In genomic region chr16:89923640-89924297, GRCh38 we compare ENCODE assay signal across 8 cellular contexts. TPM values are rescaled to one million over a fixed set of nuclear protein-coding genes. Genes with fewer than 3 reads are reported as not detected.
DNase-seq lines count a peak whose midpoint lies in the region; ATAC-seq and TF ChIP-seq lines count a peak whose summit lies in the region.

No MANE protein-coding gene starts in this region.

- H4K20me1 ChIP-seq in PC-3 (ENCODE audit: low read length) (peaks cover 21% of the 10 kb centered on the region; the same call in 1 of the 2 replicates), smooth muscle cell (ENCODE audit: low read depth) (peaks cover 54% of the 10 kb centered on the region)

- TF ChIP-seq POLR2A in thyroid gland (IDR thresholded peaks at IDR 0.05) = no peak

- H2AFZ ChIP-seq in PC-3 (ENCODE audit: low read length) (no peak overlapping the region), smooth muscle cell (ENCODE audit: low read depth) (no peak overlapping the region)

- TF ChIP-seq CTCF in PC-3 (conservative IDR thresholded peaks at IDR 0.05; ENCODE audit: low read depth, low read length) = no peak
- no peak for TF ChIP-seq CTCF in fibroblast of villous mesenchyme (IDR thresholded peaks at IDR 0.05; ENCODE audit: insufficient read depth, low read depth, low read length)
- TF ChIP-seq CTCF in smooth muscle cell (IDR thresholded peaks at IDR 0.05; ENCODE audit: borderline replicate concordance, insufficient read depth, poor library complexity, severe bottlenecking) = no peak
- no peak for TF ChIP-seq CTCF in thyroid gland (IDR thresholded peaks at IDR 0.05)

- H3K36me3 ChIP-seq in PC-3 (ENCODE audit: low read depth, low read length) = no peaks in the 10 kb centered on the region
- H3K36me3 ChIP-seq in smooth muscle cell (ENCODE audit: low read depth) = no peaks in the 10 kb centered on the region
- H3K36me3 ChIP-seq in thyroid gland = no peaks in the 10 kb centered on the region

- intact Hi-C loops in PC-3 (cut with micrococcal nuclease) = no loop called here
- intact Hi-C loops in thyroid gland (cut with DNase I) = no loop called here

- H3K9ac ChIP-seq in PC-3 (ENCODE audit: low read length) = peak overlapping the region; percentile 97; the same call in 1 of the 2 replicates
- peak overlapping the region; percentile 48 for H3K9ac ChIP-seq in smooth muscle cell (ENCODE audit: low read depth)

- H3K4me1 ChIP-seq in PC-3 (ENCODE audit: insufficient read depth, low read length) (peaks cover 23% of the 10 kb centered on the region), smooth muscle cell (ENCODE audit: low read depth) (peaks cover 21% of the 10 kb centered on the region), thyroid gland (peaks cover under 1 to 50% of the 10 kb centered on the region in 2 donors)

- H3K9me3 Mint-ChIP-seq in activated CD8-positive, alpha-beta T cell treated with anti-CD3 and anti-CD28 coated beads, Interleukin-2, amount 10 ng/mL, durations not matched to agents 7 days and 5 days (ENCODE audit: insufficient read depth) = no peaks in the 10 kb centered on the region

- ATAC-seq in PC-3 (no peak), HG03097 (IDR thresholded peaks at IDR 0.05; ENCODE audit: low FRiP score, unreplicated experiment) (no peak)
- ATAC-seq in activated CD8-positive, alpha-beta T cell treated with anti-CD3 and anti-CD28 coated beads, Interleukin-2, amount 10 ng/mL, durations not matched to agents 7 days and 5 days = no peak

- H3K9me3 ChIP-seq in PC-3 (ENCODE audit: low read length) = no peaks in the 10 kb centered on the region
- H3K9me3 ChIP-seq in smooth muscle cell (replicated peaks; ENCODE audit: low read depth) = no peaks in the 10 kb centered on the region
- no peaks in the 10 kb centered on the region for H3K9me3 ChIP-seq in thyroid gland

- no peaks in the 10 kb centered on the region for H3K36me3 Mint-ChIP-seq in activated CD8-positive, alpha-beta T cell treated with anti-CD3 and anti-CD28 coated beads, Interleukin-2, amount 10 ng/mL, durations not matched to agents 7 days and 5 days (ENCODE audit: low read depth)

- H3F3A ChIP-seq in PC-3 (ENCODE audit: low read length, unreplicated experiment) = no peaks in the 10 kb centered on the region
- H3F3A ChIP-seq in smooth muscle cell (ENCODE audit: low read depth) = peaks cover 16% of the 10 kb centered on the region

- peaks cover 39% of the 10 kb centered on the region for H3K27me3 Mint-ChIP-seq in activated CD8-positive, alpha-beta T cell treated with anti-CD3 and anti-CD28 coated beads, Interleukin-2, amount 10 ng/mL, durations not matched to agents 7 days and 5 days (ENCODE audit: low read depth)

- POLR2A ChIA-PET in PC-3 (lab: Charles Lee; ENCODE audit: unreplicated experiment) = interaction anchor here (0.6 kb wide), 1 partner anchor 96 kb away, joined by 5 read pairs; no protein-coding TSS in a partner anchor
- POLR2A ChIA-PET in activated CD8-positive, alpha-beta T cell treated with anti-CD3 and anti-CD28 coated beads, Interleukin-2, amount 10 ng/mL, durations not matched to agents 7 days and 5 days (lab: Charles Lee) = interaction anchor here (0.8 kb wide), 1 partner anchor 50 kb away, joined by 3 read pairs; the partner anchor contains the start of gene TCF25

- H3K27ac ChIP-seq in PC-3 (ENCODE audit: low read length) (no peak overlapping the region), smooth muscle cell (ENCODE audit: low read depth) (no peak overlapping the region), thyroid gland (no peak overlapping the region)

- H3K27ac Mint-ChIP-seq in activated CD8-positive, alpha-beta T cell treated with anti-CD3 and anti-CD28 coated beads, Interleukin-2, amount 10 ng/mL, durations not matched to agents 7 days and 5 days = no peak overlapping the region

- CTCF ChIA-PET in PC-3 (lab: Charles Lee) = no interaction called here
- CTCF ChIA-PET in activated CD8-positive, alpha-beta T cell treated with anti-CD3 and anti-CD28 coated beads, Interleukin-2, amount 10 ng/mL, durations not matched to agents 7 days and 5 days (lab: Charles Lee) = no interaction called here

- H3K79me2 ChIP-seq in PC-3 (ENCODE audit: low read length) (0 out of 2 replicates have a peak, but pooled peaks cover 7% of the 10 kb centered on the region), smooth muscle cell (ENCODE audit: low read depth) (peaks cover 60% of the 10 kb centered on the region)

- no peak overlapping the region for H3K4me3 Mint-ChIP-seq in activated CD8-positive, alpha-beta T cell treated with anti-CD3 and anti-CD28 coated beads, Interleukin-2, amount 10 ng/mL, durations not matched to agents 7 days and 5 days

- H3K27me3 ChIP-seq in PC-3 (ENCODE audit: low read length) = no peaks in the 10 kb centered on the region
- no peaks in the 10 kb centered on the region for H3K27me3 ChIP-seq in smooth muscle cell (ENCODE audit: low read depth)
- peaks cover 21% of the 10 kb centered on the region for H3K27me3 ChIP-seq in thyroid gland

- DNase-seq in DMS153 (lab: John Stamatoyannopoulos, UW) (peak; percentile 22), DMS153 treated with DMSO at 0.1 percent for 48 hours (lab: John Stamatoyannopoulos, UW; ENCODE audit: unreplicated experiment) (no peak), PC-3 (no peak), fibroblast of villous mesenchyme (ENCODE audit: low read depth) (no peak), smooth muscle cell (lab: John Stamatoyannopoulos, UW; ENCODE audit: unreplicated experiment) (no peak), thyroid gland (no peak)
- no peak for DNase-seq in activated CD8-positive, alpha-beta T cell treated with anti-CD3 and anti-CD28 coated beads, Interleukin-2, amount 10 ng/mL, durations not matched to agents 7 days and 5 days

- TSS peak; percentile 53 for BruUV-seq in PC-3 (replicated peaks; lab: Mats Ljungman, UMichigan)

- H3K4me2 ChIP-seq in PC-3 (ENCODE audit: low read length) = peak overlapping the region; percentile 97
- H3K4me2 ChIP-seq in smooth muscle cell = peak overlapping the region; percentile 97

- WGBS in smooth muscle cell (ENCODE audit: low lambda C conversion rate) = 4% methylated on average over 32 of the region's 41 CpGs
- WGBS in thyroid gland, 2 donors = 0 to 4% methylated on average over 9 to 15 of the region's 41 CpGs

- no peaks in the 10 kb centered on the region for H3K9me2 ChIP-seq in PC-3 (replicated peaks; ENCODE audit: low read length)

- H3K4me3 ChIP-seq in PC-3 (ENCODE audit: low read length) (peak overlapping the region; percentile 84), fibroblast of villous mesenchyme (ENCODE audit: low read depth, low read length) (peak overlapping the region; percentile 64), smooth muscle cell (peak overlapping the region; percentile 81), thyroid gland (replicated peaks in 1 of 3) (peak overlapping the region in 1 of 3 donors; percentile 35)

- H3K4me1 Mint-ChIP-seq in activated CD8-positive, alpha-beta T cell treated with anti-CD3 and anti-CD28 coated beads, Interleukin-2, amount 10 ng/mL, durations not matched to agents 7 days and 5 days (ENCODE audit: low read depth) = peaks cover 40% of the 10 kb centered on the region

RNA-seq across cellular contexts. Expression of gene TUBB3, which starts 0.6 kb away (rescaled TPM):
- total RNA-seq in PC-3 (2014; rRNA removed) (159 and 199 TPM in 2 replicates), fibroblast of villous mesenchyme (95.9 and 128 TPM in 2 replicates), smooth muscle cell (213 and 234 TPM in 2 replicates), thyroid gland (1 to 10 TPM in 1 of 4 donors, under 1 TPM in 3; 0.33 to 2.4 (median 0.68) TPM)
- polyA plus RNA-seq in smooth muscle cell = 198 and 303 TPM in 2 replicates
- total RNA-seq in activated CD8-positive, alpha-beta T cell treated with anti-CD3 and anti-CD28 coated beads, Interleukin-2, amount 10 ng/mL, durations not matched to agents 7 days and 5 days = 1 to 10 TPM; 1.1 to 1.3 TPM

RNA-seq across cellular contexts. Expression of gene MC1R, which starts 5.1 kb away (rescaled TPM):
- total RNA-seq in PC-3 (2014; rRNA removed) (4.2 and 6.1 TPM in 2 replicates), fibroblast of villous mesenchyme (3.9 and 6.1 TPM in 2 replicates), smooth muscle cell (12.4 and 14.5 TPM in 2 replicates), thyroid gland (10 to 100 TPM in 2 of 4 donors, 1 to 10 TPM in 2; 7.7 to 16.2 (median 11.4) TPM)
- polyA plus RNA-seq in smooth muscle cell = 16.7 and 16.8 TPM in 2 replicates
- total RNA-seq in activated CD8-positive, alpha-beta T cell treated with anti-CD3 and anti-CD28 coated beads, Interleukin-2, amount 10 ng/mL, durations not matched to agents 7 days and 5 days = 1 to 10 TPM; 4.7 to 5.0 TPM

RNA-seq across cellular contexts. Expression of gene DEF8, which starts 24.8 kb away (rescaled TPM):
- 128 and 139 TPM in 2 replicates for total RNA-seq in PC-3 (2014; rRNA removed)
- 53.1 and 79.9 TPM in 2 replicates for total RNA-seq in fibroblast of villous mesenchyme
- 63.6 and 85.3 TPM in 2 replicates for total RNA-seq in smooth muscle cell
- polyA plus RNA-seq in smooth muscle cell = 93.7 and 97.0 TPM in 2 replicates
- 10 to 100 TPM; 19.8 to 25.7 TPM for total RNA-seq in activated CD8-positive, alpha-beta T cell treated with anti-CD3 and anti-CD28 coated beads, Interleukin-2, amount 10 ng/mL, durations not matched to agents 7 days and 5 days
- total RNA-seq in thyroid gland = 10 to 100 TPM; 45.0 to 80.9 (median 72.1) TPM

RNA-seq across cellular contexts. Expression of gene TCF25, which starts 50.4 kb away (rescaled TPM):
- total RNA-seq in PC-3 (2014; rRNA removed) (77.9 and 79.6 TPM in 2 replicates), fibroblast of villous mesenchyme (188 and 270 TPM in 2 replicates), smooth muscle cell (69.7 and 99.8 TPM in 2 replicates), thyroid gland (100 to 1,000 TPM; 144 to 266 (median 201) TPM)
- 174 and 272 TPM in 2 replicates for polyA plus RNA-seq in smooth muscle cell
- total RNA-seq in activated CD8-positive, alpha-beta T cell treated with anti-CD3 and anti-CD28 coated beads, Interleukin-2, amount 10 ng/mL, durations not matched to agents 7 days and 5 days = 100 to 1,000 TPM; 169 to 178 TPM

Comparison
In these comparisons a context has a peak if more than half of its experiments do, and no peak if none do; other contexts are left out.
1. RNA of gene TUBB3, which starts 0.6 kb away (total RNA-seq): 213 to 234 TPM in smooth muscle cell, 159 to 199 TPM in PC-3 and 95.9 to 128 TPM in fibroblast of villous mesenchyme; 1.1 to 1.3 TPM in activated CD8-positive, alpha-beta T cell treated with anti-CD3 and anti-CD28 coated beads, Interleukin-2, amount 10 ng/mL, durations not matched to agents 7 days and 5 days and 0.33 to 2.4 TPM in thyroid gland; every median in the first group is over 10 times any median in the second.